Comparison of ENCODE assay signal across 8 cellular contexts in the genomic region with DNA sequence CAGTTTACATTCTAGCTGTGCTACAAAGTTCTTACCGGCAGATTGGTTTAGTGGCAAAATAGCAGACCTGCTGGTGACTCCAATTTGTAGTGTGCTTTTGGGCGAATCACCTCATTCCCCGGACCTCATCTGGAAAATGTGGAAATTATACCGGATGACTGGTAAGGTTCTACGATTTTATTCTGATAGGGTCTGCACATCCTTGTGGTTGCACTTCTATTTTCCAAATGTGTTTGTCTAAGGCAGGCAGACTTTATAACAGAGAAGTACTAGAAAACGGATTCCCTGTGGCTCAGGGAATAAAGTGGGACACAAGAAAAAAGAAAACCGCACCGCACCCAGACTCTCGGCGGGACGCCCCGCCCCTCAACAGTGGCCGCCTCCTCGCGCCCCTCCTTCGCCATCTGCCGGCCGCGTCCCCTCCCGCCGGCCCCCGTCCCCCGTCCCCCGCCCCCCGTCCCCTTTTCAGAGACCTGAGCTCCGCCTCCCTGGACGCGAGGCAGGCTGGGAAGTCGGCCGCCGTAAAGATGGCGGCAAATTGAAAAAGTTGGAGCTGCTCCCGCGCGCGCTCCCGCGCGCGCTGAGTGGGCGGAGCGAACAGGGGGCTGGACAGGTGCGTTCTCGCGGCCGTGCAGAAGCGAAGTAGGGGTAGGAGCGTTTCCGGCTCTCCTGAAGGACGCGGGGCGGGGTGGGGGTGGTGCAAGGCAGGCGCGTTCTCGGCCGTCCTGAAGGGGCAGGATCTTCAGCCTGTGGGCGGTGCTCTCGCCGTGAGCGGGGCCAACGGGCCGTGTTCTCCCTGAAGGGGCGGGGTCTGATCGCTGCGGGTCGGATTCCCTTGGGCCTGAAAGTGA. TPM values are rescaled to one million over a fixed set of nuclear protein-coding genes. Genes with fewer than 3 reads are reported as not detected.
DNase-seq lines count a peak whose midpoint lies in the region; ATAC-seq and TF ChIP-seq lines count a peak whose summit lies in the region.

No MANE protein-coding gene starts in this region.

- H3K79me2 ChIP-seq in smooth muscle cell (ENCODE audit: low read depth), result peaks cover 41% of the 10 kb centered on the region

- TF ChIP-seq CTCF in AG04449 (IDR thresholded peaks at IDR 0.05; ENCODE audit: insufficient read depth, low read length, missing control alignments) (peak; percentile 4), WI38 (IDR thresholded peaks at IDR 0.05; ENCODE audit: low read depth, low read length) (no peak), cardiac fibroblast (IDR thresholded peaks at IDR 0.05; ENCODE audit: low read depth, low read length) (no peak), smooth muscle cell (IDR thresholded peaks at IDR 0.05; ENCODE audit: borderline replicate concordance, insufficient read depth, poor library complexity, severe bottlenecking) (peak; percentile 2)

- H4K20me1 ChIP-seq in smooth muscle cell (ENCODE audit: low read depth), result peaks cover 37% of the 10 kb centered on the region

- H3K4me3 ChIP-seq in AG04449 (ENCODE audit: low read depth, low read length) (peak overlapping the region; percentile 65), WI38 (ENCODE audit: low read depth, low read length) (peak overlapping the region; percentile 75), cardiac fibroblast (replicated peaks in 1 of 2; ENCODE audit: low read depth in 2 of 2, low read length in 2 of 2) (peak overlapping the region; percentile 50 to 65), smooth muscle cell (peak overlapping the region; percentile 59)

- no peaks in the 10 kb centered on the region for H3F3A ChIP-seq in smooth muscle cell (ENCODE audit: low read depth)

- under 1% methylated on average over 52 of the region's 66 CpGs for WGBS in smooth muscle cell (ENCODE audit: low lambda C conversion rate)

- H3K27ac ChIP-seq in smooth muscle cell (ENCODE audit: low read depth), result peak overlapping the region; percentile 48

- CTCF ChIA-PET in AG04449 (lab: Yijun Ruan, JAX), result interaction anchor here (1.4 to 1.9 kb wide), 2 partner anchors 10 to 14 kb away, joined by 4 to 9 read pairs; no protein-coding TSS in a partner anchor

- DNase-seq in AG04449 (ENCODE audit: low read depth, low spot score) (peak; percentile 88), NCI-H2227 (lab: John Stamatoyannopoulos, UW; ENCODE audit: unreplicated experiment) (peak; percentile 99), cardiac fibroblast (ENCODE audit: low read depth in 2 of 2) (peak; percentile 99 to 100), iPS-NIHi7 (ENCODE audit: extremely low spot score) (peak; percentile 94), smooth muscle cell (lab: John Stamatoyannopoulos, UW; ENCODE audit: unreplicated experiment) (peak; percentile 96)

- POLR2A ChIA-PET in AG04449 (lab: Yijun Ruan, JAX), result interaction anchor here (0.6 to 2.0 kb wide), 4 partner anchors 14 to 93 kb away, joined by 3 to 4 read pairs (median 4); no protein-coding TSS in a partner anchor

- peak overlapping the region; percentile 39 for H3K9ac ChIP-seq in smooth muscle cell (ENCODE audit: low read depth)

- ATAC-seq in GM18907 (IDR thresholded peaks at IDR 0.05; ENCODE audit: unreplicated experiment) (peak; percentile 78), HG03139 (IDR thresholded peaks at IDR 0.05; ENCODE audit: unreplicated experiment) (peak; percentile 67)

- peak overlapping the region; percentile 82 for H3K4me2 ChIP-seq in smooth muscle cell

- H3K4me1 ChIP-seq in smooth muscle cell (ENCODE audit: low read depth), result peaks cover 12% of the 10 kb centered on the region

- H3K9me3 ChIP-seq in smooth muscle cell (replicated peaks; ENCODE audit: low read depth), result no peaks in the 10 kb centered on the region

- no peaks in the 10 kb centered on the region for H3K36me3 ChIP-seq in smooth muscle cell (ENCODE audit: low read depth)

- H3K27me3 ChIP-seq in smooth muscle cell (ENCODE audit: low read depth), result no peaks in the 10 kb centered on the region

- H2AFZ ChIP-seq in smooth muscle cell (ENCODE audit: low read depth), result peak overlapping the region; percentile 92

RNA-seq across cellular contexts. Expression of a gene that starts 0.5 kb away (rescaled TPM):
- total RNA-seq in smooth muscle cell, result 32.6 and 32.9 TPM in 2 replicates
- polyA plus RNA-seq in smooth muscle cell, result 85.5 and 86.9 TPM in 2 replicates

RNA-seq across cellular contexts. Expression of a gene that starts 20.7 kb away (rescaled TPM):
- 0.04 and 0.27 TPM in 2 replicates for total RNA-seq in smooth muscle cell
- 0.31 TPM in 1 of 2 replicates, not detected in the other for polyA plus RNA-seq in smooth muscle cell

Comparison
In these comparisons a context has a peak if more than half of its experiments do, and no peak if none do; other contexts are left out.
1. Peak in every context shown above with its lines: DNase-seq, ATAC-seq, H3K4me3 ChIP-seq and H3K27ac ChIP-seq.
2. CTCF ChIP-seq: peak in AG04449 (single experiment) and smooth muscle cell (single experiment); none in WI38 (single experiment) and cardiac fibroblast (single experiment).